Comparison of ENCODE assay signal across 10 cellular contexts in genomic region chr20:34873583-34874093, GRCh38. TPM values are rescaled to one million over a fixed set of nuclear protein-coding genes. Genes with fewer than 3 reads are reported as not detected.
DNase-seq lines count a peak whose midpoint lies in the region; ATAC-seq and TF ChIP-seq lines count a peak whose summit lies in the region.
"Had no signal": no experiment of that assay in that cellular context is flagged by ENCODE, and none has a peak within 500 bp of the region (broad histone marks: within the 10 kb centered on the region; RNA-seq: fewer than 3 reads in every experiment).

No MANE protein-coding gene starts in this region.

- H3K27me3 Mint-ChIP-seq in stimulated activated naive CD8-positive, alpha-beta T cell treated with anti-CD3 and anti-CD28 coated beads, Interleukin-15, Interleukin-2, amounts not matched to agents 100 ng/mL and 50 ng/mL, for 24 hours = no peaks in the 10 kb centered on the region
- H3K27me3 Mint-ChIP-seq in activated naive CD8-positive, alpha-beta T cell treated with anti-CD3 and anti-CD28 coated beads, Interleukin-2, amount 10 ng/mL, durations not matched to agents 7 days and 5 days = peaks cover 2% of the 10 kb centered on the region
- H3K27me3 Mint-ChIP-seq in naive thymus-derived CD8-positive, alpha-beta T cell = no peaks in the 10 kb centered on the region

- TF ChIP-seq EP300 in upper lobe of left lung (IDR thresholded peaks at IDR 0.05) = no peak

- peak overlapping the region in 3 of 4 donors; percentile 54 to 94 (median 90) for H3K27ac ChIP-seq in upper lobe of left lung

- no peaks in the 10 kb centered on the region for H3K9me3 ChIP-seq in upper lobe of left lung
- H3K9me3 ChIP-seq: MG63, ovary had no signal

- no peaks in the 10 kb centered on the region for H3K9me3 Mint-ChIP-seq in stimulated activated naive CD8-positive, alpha-beta T cell treated with anti-CD3 and anti-CD28 coated beads, Interleukin-15, Interleukin-2, amounts not matched to agents 100 ng/mL and 50 ng/mL, for 24 hours
- H3K9me3 Mint-ChIP-seq in activated naive CD8-positive, alpha-beta T cell treated with anti-CD3 and anti-CD28 coated beads, Interleukin-2, amount 10 ng/mL, durations not matched to agents 7 days and 5 days = no peaks in the 10 kb centered on the region
- no peaks in the 10 kb centered on the region for H3K9me3 Mint-ChIP-seq in naive thymus-derived CD8-positive, alpha-beta T cell

- no peak overlapping the region for H3K4me3 ChIP-seq in upper lobe of left lung

- peak overlapping the region; percentile 81 for H3K4me3 Mint-ChIP-seq in stimulated activated naive CD8-positive, alpha-beta T cell treated with anti-CD3 and anti-CD28 coated beads, Interleukin-15, Interleukin-2, amounts not matched to agents 100 ng/mL and 50 ng/mL, for 24 hours
- H3K4me3 Mint-ChIP-seq in activated naive CD8-positive, alpha-beta T cell treated with anti-CD3 and anti-CD28 coated beads, Interleukin-2, amount 10 ng/mL, durations not matched to agents 7 days and 5 days = peak overlapping the region; percentile 83
- peak overlapping the region; percentile 84 to 93 (median 90) for H3K4me3 Mint-ChIP-seq in naive thymus-derived CD8-positive, alpha-beta T cell

- 49 to 61% methylated on average over 3 of the region's 3 CpGs for WGBS in upper lobe of left lung, 2 donors

- no peaks in the 10 kb centered on the region for H3K27me3 ChIP-seq in upper lobe of left lung
- H3K27me3 ChIP-seq: ovary had no signal

- no peak overlapping the region for H3K27ac Mint-ChIP-seq in stimulated activated naive CD8-positive, alpha-beta T cell treated with anti-CD3 and anti-CD28 coated beads, Interleukin-15, Interleukin-2, amounts not matched to agents 100 ng/mL and 50 ng/mL, for 24 hours
- H3K27ac Mint-ChIP-seq in activated naive CD8-positive, alpha-beta T cell treated with anti-CD3 and anti-CD28 coated beads, Interleukin-2, amount 10 ng/mL, durations not matched to agents 7 days and 5 days = peak overlapping the region; percentile 68
- H3K27ac Mint-ChIP-seq in naive thymus-derived CD8-positive, alpha-beta T cell = peak overlapping the region in 9 of 10 donors; percentile 36 to 94 (median 84)

- H3K36me3 Mint-ChIP-seq in stimulated activated naive CD8-positive, alpha-beta T cell treated with anti-CD3 and anti-CD28 coated beads, Interleukin-15, Interleukin-2, amounts not matched to agents 100 ng/mL and 50 ng/mL, for 24 hours (ENCODE audit: low read depth) = no peaks in the 10 kb centered on the region
- no peaks in the 10 kb centered on the region for H3K36me3 Mint-ChIP-seq in activated naive CD8-positive, alpha-beta T cell treated with anti-CD3 and anti-CD28 coated beads, Interleukin-2, amount 10 ng/mL, durations not matched to agents 7 days and 5 days
- peaks cover 0 to 3% (median 0%) of the 10 kb centered on the region in 3 donors for H3K36me3 Mint-ChIP-seq in naive thymus-derived CD8-positive, alpha-beta T cell

- POLR2A ChIA-PET in activated naive CD8-positive, alpha-beta T cell treated with anti-CD3 and anti-CD28 coated beads, Interleukin-2, amount 10 ng/mL, durations not matched to agents 7 days and 5 days (lab: Charles Lee) = interaction anchor here (0.7 to 5.7 kb wide), 5 partner anchors 48 to 404 kb away, joined by 3 to 44 read pairs (median 5); partner anchors contain the start of genes GSS, MMP24OS, MYH7B and NCOA6
- POLR2A ChIA-PET in naive thymus-derived CD8-positive, alpha-beta T cell (lab: Charles Lee) = interaction anchor here (1.1 to 1.4 kb wide), 3 partner anchors 9 to 82 kb away, joined by 3 to 4 read pairs (median 4); no protein-coding TSS in a partner anchor

- no peaks in the 10 kb centered on the region for H3K36me3 ChIP-seq in upper lobe of left lung
- H3K36me3 ChIP-seq: MG63, ovary had no signal

- H3K4me1 Mint-ChIP-seq in stimulated activated naive CD8-positive, alpha-beta T cell treated with anti-CD3 and anti-CD28 coated beads, Interleukin-15, Interleukin-2, amounts not matched to agents 100 ng/mL and 50 ng/mL, for 24 hours (ENCODE audit: low read depth) = peaks cover 48% of the 10 kb centered on the region
- H3K4me1 Mint-ChIP-seq in activated naive CD8-positive, alpha-beta T cell treated with anti-CD3 and anti-CD28 coated beads, Interleukin-2, amount 10 ng/mL, durations not matched to agents 7 days and 5 days = peaks cover 49% of the 10 kb centered on the region
- H3K4me1 Mint-ChIP-seq in naive thymus-derived CD8-positive, alpha-beta T cell = peaks cover 46 to 80% (median 67%) of the 10 kb centered on the region in 4 donors

- TF ChIP-seq POLR2A in upper lobe of left lung (IDR thresholded peaks at IDR 0.05) = no peak

- ATAC-seq in stimulated activated naive CD8-positive, alpha-beta T cell treated with anti-CD3 and anti-CD28 coated beads, Interleukin-15, Interleukin-2, amounts not matched to agents 100 U/mL and 50 U/mL, for 24 hours = no peak
- no peak for ATAC-seq in activated naive CD8-positive, alpha-beta T cell treated with anti-CD3 and anti-CD28 coated beads, Interleukin-2, amount 10 ng/mL, durations not matched to agents 7 days and 5 days (ENCODE audit: low read depth)
- no peak for ATAC-seq in naive thymus-derived CD8-positive, alpha-beta T cell
- ATAC-seq in upper lobe of left lung (ENCODE audit: low FRiP score in 2 of 2) = no peak

- H3K4me1 ChIP-seq in upper lobe of left lung = peaks cover 34 to 58% (median 47%) of the 10 kb centered on the region in 4 donors

- DNase-seq in stimulated activated naive CD8-positive, alpha-beta T cell treated with anti-CD3 and anti-CD28 coated beads, Interleukin-15, Interleukin-2, amounts not matched to agents 100 U/mL and 50 U/mL, for 24 hours = no peak
- no peak for DNase-seq in activated naive CD8-positive, alpha-beta T cell treated with anti-CD3 and anti-CD28 coated beads, Interleukin-2, amount 10 ng/mL, durations not matched to agents 7 days and 5 days
- no peak for DNase-seq in naive thymus-derived CD8-positive, alpha-beta T cell
- no peak for DNase-seq in upper lobe of left lung
- DNase-seq in NCI-H1417 treated with DMSO at 0.1 percent for 48 hours (lab: John Stamatoyannopoulos, UW) = no peak
- DNase-seq in stimulated activated CD4-positive, alpha-beta T cell treated with anti-CD3 and anti-CD28 coated beads, Interleukin-1b, Interleukin-23, amount 100 ng/mL, for 48 hours = no peak
- DNase-seq in AG08396 (ENCODE audit: low spot score) = no peak

- no peak for TF ChIP-seq CTCF in upper lobe of left lung (IDR thresholded peaks at IDR 0.05)

RNA-seq across cellular contexts. Expression of gene GGT7, which starts 1.0 kb away (rescaled TPM):
- total RNA-seq in activated naive CD8-positive, alpha-beta T cell treated with anti-CD3 and anti-CD28 coated beads, Interleukin-2, amount 10 ng/mL, durations not matched to agents 7 days and 5 days = 10 to 100 TPM; 19.8 to 20.1 TPM
- total RNA-seq in naive thymus-derived CD8-positive, alpha-beta T cell = 10 to 100 TPM; 42.1 to 43.3 TPM
- 1 to 10 TPM; 3.9 to 9.4 (median 8.0) TPM for polyA plus RNA-seq in naive thymus-derived CD8-positive, alpha-beta T cell
- total RNA-seq in upper lobe of left lung = 10 to 100 TPM; 12.9 to 49.2 (median 25.1) TPM

RNA-seq across cellular contexts. Expression of gene ACSS2, which starts 2.8 kb away (rescaled TPM):
- total RNA-seq in activated naive CD8-positive, alpha-beta T cell treated with anti-CD3 and anti-CD28 coated beads, Interleukin-2, amount 10 ng/mL, durations not matched to agents 7 days and 5 days = 10 to 100 TPM; 27.4 to 29.6 TPM
- total RNA-seq in naive thymus-derived CD8-positive, alpha-beta T cell = 10 to 100 TPM; 27.2 to 27.9 TPM
- 10 to 100 TPM in 2 of 3 donors, 1 to 10 TPM in 1; 9.1 to 10.9 (median 10.4) TPM for polyA plus RNA-seq in naive thymus-derived CD8-positive, alpha-beta T cell
- total RNA-seq in upper lobe of left lung = 100 to 1,000 TPM; 110 to 377 (median 203) TPM

RNA-seq across cellular contexts. Expression of gene NCOA6, which starts 48.2 kb away (rescaled TPM):
- total RNA-seq in activated naive CD8-positive, alpha-beta T cell treated with anti-CD3 and anti-CD28 coated beads, Interleukin-2, amount 10 ng/mL, durations not matched to agents 7 days and 5 days = 10 to 100 TPM; 31.7 to 32.6 TPM
- 10 to 100 TPM; 24.3 to 29.2 TPM for total RNA-seq in naive thymus-derived CD8-positive, alpha-beta T cell
- 1 to 10 TPM; 2.8 to 8.2 (median 5.0) TPM for polyA plus RNA-seq in naive thymus-derived CD8-positive, alpha-beta T cell
- total RNA-seq in upper lobe of left lung = 10 to 100 TPM; 23.0 to 68.1 (median 25.8) TPM
